22 cellular contexts compared by ENCODE assay signal in the genomic region with DNA sequence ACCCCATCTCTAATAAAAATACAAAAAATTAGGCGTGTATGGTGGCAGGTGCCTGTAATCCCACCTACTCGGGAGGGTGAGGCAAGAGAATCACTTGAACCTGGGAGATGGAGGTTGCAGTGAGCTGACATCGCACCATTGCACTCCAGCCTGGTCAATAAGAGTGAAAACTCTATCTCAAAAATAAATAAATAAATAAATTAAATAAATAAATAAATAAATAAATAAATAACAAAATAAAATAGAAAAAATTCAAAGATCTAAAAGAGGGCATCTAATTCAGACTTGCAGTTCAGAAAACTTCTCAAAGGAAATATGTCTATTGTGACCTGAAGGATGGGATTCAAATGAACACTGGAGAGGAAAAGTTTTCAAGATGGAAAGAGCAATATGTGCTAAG.
A peak's percentile ranks its signal among the peaks of the same experiment; 100 is the strongest.
DNase-seq lines count a peak whose midpoint lies in the region; ATAC-seq, FAIRE-seq and TF ChIP-seq lines count a peak whose summit lies in the region.
"Had no signal": no experiment of that assay in that cellular context is flagged by ENCODE, and none has a peak within 500 bp of the region (broad histone marks: within the 10 kb centered on the region; RNA-seq: fewer than 3 reads in every experiment).

No MANE protein-coding gene starts in this region.

- TF ChIP-seq POLR2A in esophagus squamous epithelium (IDR thresholded peaks at IDR 0.05): no peak

- no peak overlapping the region for H3K4me3 ChIP-seq in HEK293 (ENCODE audit: low read depth, low read length)
- H3K4me3 ChIP-seq in kidney (ENCODE audit: low read length in 2 of 2): no peak overlapping the region
- no peak overlapping the region for H3K4me3 ChIP-seq in esophagus squamous epithelium
- H3K4me3 ChIP-seq: BLaER1 treated with 17β-estradiol and CSF1 and Interleukin-3, amounts not matched to agents 10 nM and 100 nM had no signal

- no peaks in the 10 kb centered on the region for H3K27me3 ChIP-seq in esophagus squamous epithelium
- H3K27me3 ChIP-seq: BLaER1 treated with 17β-estradiol and CSF1 and Interleukin-3, amounts not matched to agents 10 nM and 100 nM had no signal

- H3K9ac ChIP-seq in kidney (ENCODE audit: low read length in 2 of 2): no peak overlapping the region
- H3K9ac ChIP-seq: BLaER1 treated with 17β-estradiol and CSF1 and Interleukin-3, amounts not matched to agents 10 nM and 100 nM had no signal

- H3K27ac ChIP-seq in HEK293 (ENCODE audit: extremely low read depth, low read depth, low read length): no peak overlapping the region
- no peak overlapping the region for H3K27ac ChIP-seq in kidney (ENCODE audit: low read depth in 2 of 2, low read length in 2 of 2)
- no peak overlapping the region for H3K27ac ChIP-seq in esophagus squamous epithelium
- H3K27ac ChIP-seq: BLaER1 treated with 17β-estradiol and CSF1 and Interleukin-3, amounts not matched to agents 10 nM and 100 nM; C4-2B had no signal

- no peak for ATAC-seq in HG02840 (IDR thresholded peaks at IDR 0.05; ENCODE audit: low FRiP score, unreplicated experiment)
- ATAC-seq: CD8-positive, alpha-beta T cell had no signal

- no peaks in the 10 kb centered on the region for H3K4me1 ChIP-seq in HEK293 (ENCODE audit: control insufficient read depth, insufficient read depth, low read length)
- no peaks in the 10 kb centered on the region for H3K4me1 ChIP-seq in kidney (ENCODE audit: control insufficient read depth in 1 of 2, insufficient read depth in 1 of 2, low read depth in 1 of 2, low read length in 2 of 2)
- no peaks in the 10 kb centered on the region for H3K4me1 ChIP-seq in esophagus squamous epithelium
- H3K4me1 ChIP-seq: BLaER1 treated with 17β-estradiol and CSF1 and Interleukin-3, amounts not matched to agents 10 nM and 100 nM had no signal

- no peaks in the 10 kb centered on the region for H3K36me3 ChIP-seq in HEK293 (ENCODE audit: control insufficient read depth in 2 of 2, insufficient read depth in 1 of 2, low read length in 2 of 2)
- H3K36me3 ChIP-seq in kidney (ENCODE audit: control insufficient read depth in 1 of 2, insufficient read depth in 2 of 2, low read length in 2 of 2): no peaks in the 10 kb centered on the region
- H3K36me3 ChIP-seq in esophagus squamous epithelium: no peaks in the 10 kb centered on the region
- H3K36me3 ChIP-seq: BLaER1 treated with 17β-estradiol and CSF1 and Interleukin-3, amounts not matched to agents 10 nM and 100 nM had no signal

- intact Hi-C loops in kidney (cut with DNase I): no loop called here
- intact Hi-C loops in head of caudate nucleus (cut with DNase I): no loop called here
- intact Hi-C loops in esophagus squamous epithelium (cut with DNase I): no loop called here

- TF ChIP-seq CTCF in HEK293 (tag by site-specific recombination; IDR thresholded peaks at IDR 0.05): no peak
- no peak for TF ChIP-seq CTCF in kidney (IDR thresholded peaks at IDR 0.05; ENCODE audit: borderline replicate concordance, extremely low read depth, insufficient read depth)
- TF ChIP-seq CTCF in esophagus squamous epithelium (IDR thresholded peaks at IDR 0.05): no peak

- DNase-seq in kidney (no peak), head of caudate nucleus (no peak), esophagus squamous epithelium (lab: John Stamatoyannopoulos, UW) (no peak), anterior cingulate cortex (lab: John Stamatoyannopoulos, UW) (no peak)
- DNase-seq: 8988T; AML-193; Caco-2; Calu3; CD4-positive, alpha-beta T cell; CD8-positive, alpha-beta T cell; DMS79 treated with DMSO at 0.1 percent for 48 hours; GF-D8 had no signal

- FAIRE-seq in endometrium (lab: Jason Lieb, UNC): peak; percentile 72
- FAIRE-seq in kidney (lab: Jason Lieb, UNC): peak; percentile 46
- FAIRE-seq: A204.1, D721Med, G401.6, GM12891, GM19239 had no signal

- POLR2A ChIA-PET in HEK293 (lab: Yijun Ruan, JAX): no interaction called here

- WGBS in esophagus squamous epithelium, 2 donors: 62 to 72% methylated on average over 3 of the region's 3 CpGs

- H3K9me3 ChIP-seq in HEK293 (ENCODE audit: control insufficient read depth, insufficient read depth, low read depth, low read length) (no peaks in the 10 kb centered on the region), kidney (ENCODE audit: control insufficient read depth in 1 of 2, low read length in 2 of 2) (no peaks in the 10 kb centered on the region), esophagus squamous epithelium (no peaks in the 10 kb centered on the region)
- H3K9me3 ChIP-seq: BLaER1 treated with 17β-estradiol and CSF1 and Interleukin-3, amounts not matched to agents 10 nM and 100 nM; Caco-2 had no signal

- CTCF ChIA-PET in HEK293 (lab: Yijun Ruan, JAX): no interaction called here

TF ChIP-seq in HEK293, 187 proteins besides CTCF, POLR2A, EP300 and RAD21 (continues in another document):
- TF ChIP-seq ZFP41 (tag by site-specific recombination; IDR thresholded peaks at IDR 0.05; ENCODE audit: borderline replicate concordance): no peak
- TF ChIP-seq, protein P1, sequence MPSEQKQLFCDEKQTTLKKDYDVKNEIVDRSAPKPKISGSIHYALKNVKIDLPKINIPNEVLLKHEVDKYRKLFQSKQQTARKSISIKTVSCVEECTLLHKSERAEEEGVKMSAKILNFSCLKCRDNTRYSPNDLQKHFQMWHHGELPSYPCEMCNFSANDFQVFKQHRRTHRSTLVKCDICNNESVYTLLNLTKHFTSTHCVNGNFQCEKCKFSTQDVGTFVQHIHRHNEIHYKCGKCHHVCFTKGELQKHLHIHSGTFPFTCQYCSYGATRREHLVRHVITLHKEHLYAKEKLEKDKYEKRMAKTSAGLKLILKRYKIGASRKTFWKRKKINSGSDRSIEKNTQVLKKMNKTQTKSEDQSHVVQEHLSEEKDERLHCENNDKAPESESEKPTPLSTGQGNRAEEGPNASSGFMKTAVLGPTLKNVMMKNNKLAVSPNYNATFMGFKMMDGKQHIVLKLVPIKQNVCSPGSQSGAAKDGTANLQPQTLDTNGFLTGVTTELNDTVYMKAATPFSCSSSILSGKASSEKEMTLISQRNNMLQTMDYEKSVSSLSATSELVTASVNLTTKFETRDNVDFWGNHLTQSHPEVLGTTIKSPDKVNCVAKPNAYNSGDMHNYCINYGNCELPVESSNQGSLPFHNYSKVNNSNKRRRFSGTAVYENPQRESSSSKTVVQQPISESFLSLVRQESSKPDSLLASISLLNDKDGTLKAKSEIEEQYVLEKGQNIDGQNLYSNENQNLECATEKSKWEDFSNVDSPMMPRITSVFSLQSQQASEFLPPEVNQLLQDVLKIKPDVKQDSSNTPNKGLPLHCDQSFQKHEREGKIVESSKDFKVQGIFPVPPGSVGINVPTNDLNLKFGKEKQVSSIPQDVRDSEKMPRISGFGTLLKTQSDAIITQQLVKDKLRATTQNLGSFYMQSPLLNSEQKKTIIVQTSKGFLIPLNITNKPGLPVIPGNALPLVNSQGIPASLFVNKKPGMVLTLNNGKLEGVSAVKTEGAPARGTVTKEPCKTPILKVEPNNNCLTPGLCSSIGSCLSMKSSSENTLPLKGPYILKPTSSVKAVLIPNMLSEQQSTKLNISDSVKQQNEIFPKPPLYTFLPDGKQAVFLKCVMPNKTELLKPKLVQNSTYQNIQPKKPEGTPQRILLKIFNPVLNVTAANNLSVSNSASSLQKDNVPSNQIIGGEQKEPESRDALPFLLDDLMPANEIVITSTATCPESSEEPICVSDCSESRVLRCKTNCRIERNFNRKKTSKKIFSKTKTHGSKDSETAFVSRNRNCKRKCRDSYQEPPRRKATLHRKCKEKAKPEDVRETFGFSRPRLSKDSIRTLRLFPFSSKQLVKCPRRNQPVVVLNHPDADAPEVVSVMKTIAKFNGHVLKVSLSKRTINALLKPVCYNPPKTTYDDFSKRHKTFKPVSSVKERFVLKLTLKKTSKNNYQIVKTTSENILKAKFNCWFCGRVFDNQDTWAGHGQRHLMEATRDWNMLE (tag by site-specific recombination; conservative IDR thresholded peaks at IDR 0.05; ENCODE audit: low read depth): peak; percentile 85
- TF ChIP-seq, protein P2, sequence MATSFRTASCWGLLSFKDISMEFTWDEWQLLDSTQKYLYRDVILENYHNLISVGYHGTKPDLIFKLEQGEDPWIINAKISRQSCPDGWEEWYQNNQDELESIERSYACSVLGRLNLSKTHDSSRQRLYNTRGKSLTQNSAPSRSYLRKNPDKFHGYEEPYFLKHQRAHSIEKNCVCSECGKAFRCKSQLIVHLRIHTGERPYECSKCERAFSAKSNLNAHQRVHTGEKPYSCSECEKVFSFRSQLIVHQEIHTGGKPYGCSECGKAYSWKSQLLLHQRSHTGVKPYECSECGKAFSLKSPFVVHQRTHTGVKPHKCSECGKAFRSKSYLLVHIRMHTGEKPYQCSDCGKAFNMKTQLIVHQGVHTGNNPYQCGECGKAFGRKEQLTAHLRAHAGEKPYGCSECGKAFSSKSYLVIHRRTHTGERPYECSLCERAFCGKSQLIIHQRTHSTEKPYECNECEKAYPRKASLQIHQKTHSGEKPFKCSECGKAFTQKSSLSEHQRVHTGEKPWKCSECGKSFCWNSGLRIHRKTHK (tag by site-specific recombination; IDR thresholded peaks at IDR 0.05): no peak
- TF ChIP-seq ZNF292 (tag by site-specific recombination; IDR thresholded peaks at IDR 0.05; ENCODE audit: borderline replicate concordance, low read depth): 0 out of 2 replicates have a peak, but pooled peaks have one; percentile 31
- TF ChIP-seq, protein P3, sequence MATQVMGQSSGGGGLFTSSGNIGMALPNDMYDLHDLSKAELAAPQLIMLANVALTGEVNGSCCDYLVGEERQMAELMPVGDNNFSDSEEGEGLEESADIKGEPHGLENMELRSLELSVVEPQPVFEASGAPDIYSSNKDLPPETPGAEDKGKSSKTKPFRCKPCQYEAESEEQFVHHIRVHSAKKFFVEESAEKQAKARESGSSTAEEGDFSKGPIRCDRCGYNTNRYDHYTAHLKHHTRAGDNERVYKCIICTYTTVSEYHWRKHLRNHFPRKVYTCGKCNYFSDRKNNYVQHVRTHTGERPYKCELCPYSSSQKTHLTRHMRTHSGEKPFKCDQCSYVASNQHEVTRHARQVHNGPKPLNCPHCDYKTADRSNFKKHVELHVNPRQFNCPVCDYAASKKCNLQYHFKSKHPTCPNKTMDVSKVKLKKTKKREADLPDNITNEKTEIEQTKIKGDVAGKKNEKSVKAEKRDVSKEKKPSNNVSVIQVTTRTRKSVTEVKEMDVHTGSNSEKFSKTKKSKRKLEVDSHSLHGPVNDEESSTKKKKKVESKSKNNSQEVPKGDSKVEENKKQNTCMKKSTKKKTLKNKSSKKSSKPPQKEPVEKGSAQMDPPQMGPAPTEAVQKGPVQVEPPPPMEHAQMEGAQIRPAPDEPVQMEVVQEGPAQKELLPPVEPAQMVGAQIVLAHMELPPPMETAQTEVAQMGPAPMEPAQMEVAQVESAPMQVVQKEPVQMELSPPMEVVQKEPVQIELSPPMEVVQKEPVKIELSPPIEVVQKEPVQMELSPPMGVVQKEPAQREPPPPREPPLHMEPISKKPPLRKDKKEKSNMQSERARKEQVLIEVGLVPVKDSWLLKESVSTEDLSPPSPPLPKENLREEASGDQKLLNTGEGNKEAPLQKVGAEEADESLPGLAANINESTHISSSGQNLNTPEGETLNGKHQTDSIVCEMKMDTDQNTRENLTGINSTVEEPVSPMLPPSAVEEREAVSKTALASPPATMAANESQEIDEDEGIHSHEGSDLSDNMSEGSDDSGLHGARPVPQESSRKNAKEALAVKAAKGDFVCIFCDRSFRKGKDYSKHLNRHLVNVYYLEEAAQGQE (tag by site-specific recombination; IDR thresholded peaks at IDR 0.05): peak; percentile 68; the same call in 1 of the 2 replicates
